ENCODE assay signal across 27 cellular contexts in the genomic region with DNA sequence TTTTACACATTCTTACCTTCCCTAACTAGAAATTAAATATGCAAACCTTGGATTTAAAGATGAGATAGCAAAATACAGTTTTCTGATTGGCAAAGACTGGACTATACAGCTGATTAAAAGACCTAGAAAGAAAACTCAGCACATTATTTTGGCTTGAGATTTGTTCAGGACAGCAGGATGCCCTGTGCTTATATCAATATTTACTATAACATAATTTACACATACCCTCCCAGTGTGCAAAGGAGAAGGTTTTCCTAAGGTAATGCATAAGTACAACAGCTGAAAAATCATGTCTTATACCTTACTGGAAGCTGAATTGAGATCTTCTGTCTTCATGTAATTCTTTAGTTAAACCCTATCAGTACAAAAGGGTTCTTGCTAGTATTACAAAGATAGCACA.
"Had no signal": no experiment of that assay in that cellular context is flagged by ENCODE, and none has a peak within 500 bp of the region (broad histone marks: within the 10 kb centered on the region; RNA-seq: fewer than 3 reads in every experiment).

No MANE protein-coding gene starts in this region.

- ATAC-seq: esophagus mucosa; gastrocnemius medialis; left lobe of liver; naive thymus-derived CD4-positive, alpha-beta T cell; psoas muscle; right cardiac atrium; stimulated activated memory B cell treated with anti-CD40 and anti-IgM and Interleukin-4, amounts not matched to agents 10 μg/mL and 1 μg/mL and 100 μg/mL, for 72 hours; stimulated activated naive CD8-positive, alpha-beta T cell treated with anti-CD3 and anti-CD28 coated beads, Interleukin-15, Interleukin-2, amounts not matched to agents 100 U/mL and 50 U/mL, for 24 hours had no signal

- H3K27ac ChIP-seq: colonic mucosa, epithelial cell of prostate, gastrocnemius medialis, ovary, psoas muscle, skin epidermis, spleen, thoracic aorta, tibial nerve, upper lobe of left lung had no signal

- H3K9me3 Mint-ChIP-seq: dendritic cell treated with granulocyte-macrophage colony-stimulating factor and Interleukin-4, amounts not matched to agents 40 ng/mL and 50 ng/mL, for 4 days; mesothelial cell of epicardium; stimulated activated memory B cell treated with anti-CD40 and anti-IgM and Interleukin-4, amounts not matched to agents 10 μg/mL and 1 μg/mL and 100 μg/mL, for 72 hours had no signal

- H3K27me3 Mint-ChIP-seq: dendritic cell treated with granulocyte-macrophage colony-stimulating factor and Interleukin-4, amounts not matched to agents 40 ng/mL and 50 ng/mL, for 4 days; stimulated activated memory B cell treated with anti-CD40 and anti-IgM and Interleukin-4, amounts not matched to agents 10 μg/mL and 1 μg/mL and 100 μg/mL, for 72 hours had no signal

- H3K4me3 Mint-ChIP-seq: dendritic cell treated with granulocyte-macrophage colony-stimulating factor and Interleukin-4, amounts not matched to agents 40 ng/mL and 50 ng/mL, for 4 days; endodermal cell; mesothelial cell of epicardium; naive thymus-derived CD4-positive, alpha-beta T cell; nephron progenitor cell; stimulated activated memory B cell treated with anti-CD40 and anti-IgM and Interleukin-4, amounts not matched to agents 10 μg/mL and 1 μg/mL and 100 μg/mL, for 72 hours had no signal

- H3K36me3 Mint-ChIP-seq: naive thymus-derived CD4-positive, alpha-beta T cell; stimulated activated memory B cell treated with anti-CD40 and anti-IgM and Interleukin-4, amounts not matched to agents 10 μg/mL and 1 μg/mL and 100 μg/mL, for 72 hours had no signal

- H3K27ac Mint-ChIP-seq: dendritic cell treated with granulocyte-macrophage colony-stimulating factor and Interleukin-4, amounts not matched to agents 40 ng/mL and 50 ng/mL, for 4 days; mesothelial cell of epicardium; naive thymus-derived CD4-positive, alpha-beta T cell; stimulated activated memory B cell treated with anti-CD40 and anti-IgM and Interleukin-4, amounts not matched to agents 10 μg/mL and 1 μg/mL and 100 μg/mL, for 72 hours had no signal

- H3K4me1 Mint-ChIP-seq: mesothelial cell of epicardium; naive thymus-derived CD4-positive, alpha-beta T cell; nephron progenitor cell; stimulated activated memory B cell treated with anti-CD40 and anti-IgM and Interleukin-4, amounts not matched to agents 10 μg/mL and 1 μg/mL and 100 μg/mL, for 72 hours had no signal

- DNase-seq: colonic mucosa; effector CD8-positive, alpha-beta T cell; endodermal cell; foreskin fibroblast; gastrocnemius medialis; head of caudate nucleus; mesenchymal stem cell; naive thymus-derived CD4-positive, alpha-beta T cell; nephron progenitor cell; nucleus accumbens; ovary; posterior cingulate gyrus; psoas muscle; right cardiac atrium; spleen; stimulated activated CD4-positive, alpha-beta T cell treated with anti-CD3 and anti-CD28 coated beads, Interleukin-4, amount 100 ng/mL, for 4 hours; stimulated activated naive CD8-positive, alpha-beta T cell treated with anti-CD3 and anti-CD28 coated beads, Interleukin-15, Interleukin-2, amounts not matched to agents 100 U/mL and 50 U/mL, for 24 hours; upper lobe of left lung had no signal
